In the genomic region with DNA sequence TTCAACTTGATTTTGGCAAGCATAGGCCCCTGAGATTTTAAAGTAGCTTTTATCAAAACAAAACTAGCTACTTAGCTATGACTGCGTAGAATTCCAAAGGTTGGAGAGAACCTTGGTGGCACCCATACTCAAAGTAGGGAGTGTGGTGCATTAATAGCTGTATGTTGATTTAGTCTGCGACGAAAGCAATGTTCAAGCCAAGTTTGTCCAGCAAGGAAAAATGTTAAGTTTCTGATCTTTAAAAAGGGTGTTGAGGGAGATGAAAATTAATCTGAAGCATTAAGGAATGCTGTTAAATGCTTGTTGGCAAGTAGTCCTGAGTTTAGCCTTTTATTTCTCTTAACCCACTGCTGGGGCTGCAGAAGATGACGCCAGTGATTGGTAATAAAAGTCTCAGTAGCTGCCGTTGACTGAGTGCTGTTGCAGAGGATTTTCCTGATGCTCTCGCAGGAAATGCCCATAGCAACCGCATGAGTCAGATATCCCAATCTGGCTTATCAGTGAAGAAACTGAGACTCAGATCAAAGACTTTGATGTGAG, we compare ENCODE assay signal across 9 cellular contexts.
DNase-seq lines count a peak whose midpoint lies in the region; ATAC-seq and TF ChIP-seq lines count a peak whose summit lies in the region.
"Had no signal": no experiment of that assay in that cellular context is flagged by ENCODE, and none has a peak within 500 bp of the region (broad histone marks: within the 10 kb centered on the region; RNA-seq: fewer than 3 reads in every experiment).

No MANE protein-coding gene starts in this region.

- H3K9me3 ChIP-seq in adipocyte (ENCODE audit: control insufficient read depth, low read length) (no peaks in the 10 kb centered on the region), smooth muscle cell (replicated peaks; ENCODE audit: low read depth) (no peaks in the 10 kb centered on the region)
- H3K9me3 ChIP-seq: pancreas had no signal

- peaks cover 47% of the 10 kb centered on the region for H3K79me2 ChIP-seq in smooth muscle cell (ENCODE audit: low read depth)

- H3K36me3 Mint-ChIP-seq in activated CD4-positive, alpha-beta memory T cell treated with anti-CD3 and anti-CD28 coated beads for 36 hours, result no peaks in the 10 kb centered on the region

- no peak overlapping the region for H2AFZ ChIP-seq in smooth muscle cell (ENCODE audit: low read depth)

- peaks cover 29% of the 10 kb centered on the region for H3K4me1 ChIP-seq in adipocyte (ENCODE audit: control insufficient read depth, insufficient read depth, low read length)
- H3K4me1 ChIP-seq in smooth muscle cell (ENCODE audit: low read depth), result peaks cover 17% of the 10 kb centered on the region

- peak overlapping the region; percentile 43 for H3K4me3 ChIP-seq in adipocyte (ENCODE audit: low read length)
- H3K4me3 ChIP-seq in smooth muscle cell, result no peak overlapping the region
- H3K4me3 ChIP-seq: pancreas had no signal

- DNase-seq in ELR (ENCODE audit: low read depth) (peak; percentile 86), adipocyte (ENCODE audit: low read depth) (peak; percentile 66), glomerular endothelial cell (ENCODE audit: extremely low read depth, low read depth, low spot score) (peak; percentile 57), smooth muscle cell (lab: John Stamatoyannopoulos, UW; ENCODE audit: unreplicated experiment) (no peak), OCI-M1 (lab: John Stamatoyannopoulos, UW) (no peak)
- no peak for DNase-seq in activated CD4-positive, alpha-beta memory T cell treated with anti-CD3 and anti-CD28 coated beads for 36 hours
- DNase-seq: pancreas had no signal

- peaks cover 7% of the 10 kb centered on the region for H3F3A ChIP-seq in smooth muscle cell (ENCODE audit: low read depth)

- H3K4me1 Mint-ChIP-seq in activated CD4-positive, alpha-beta memory T cell treated with anti-CD3 and anti-CD28 coated beads for 36 hours (ENCODE audit: low read depth), result no peaks in the 10 kb centered on the region

- peak overlapping the region; percentile 2 for H3K9ac ChIP-seq in adipocyte (ENCODE audit: low read length)
- peak overlapping the region; percentile 27 for H3K9ac ChIP-seq in smooth muscle cell (ENCODE audit: low read depth)

- H3K4me2 ChIP-seq in smooth muscle cell, result peak overlapping the region; percentile 75

- H3K36me3 ChIP-seq in adipocyte (ENCODE audit: control insufficient read depth, insufficient read depth, low read length, severe bottlenecking) (no peaks in the 10 kb centered on the region), smooth muscle cell (ENCODE audit: low read depth) (no peaks in the 10 kb centered on the region)
- H3K36me3 ChIP-seq: pancreas had no signal

- H3K9me3 Mint-ChIP-seq in activated CD4-positive, alpha-beta memory T cell treated with anti-CD3 and anti-CD28 coated beads for 36 hours, result no peaks in the 10 kb centered on the region

- intact Hi-C loops in activated CD4-positive, alpha-beta memory T cell treated with anti-CD3 and anti-CD28 coated beads for 36 hours (cut with micrococcal nuclease), result no loop called here

- CTCF ChIA-PET in activated CD4-positive, alpha-beta memory T cell treated with anti-CD3 and anti-CD28 coated beads for 36 hours (lab: Charles Lee), result interaction anchor here (0.5 kb wide), 1 partner anchor 60 kb away, joined by 4 read pairs; no protein-coding TSS in a partner anchor

- WGBS in smooth muscle cell (ENCODE audit: low lambda C conversion rate), result 16% methylated on average over 7 of the region's 7 CpGs

- no peaks in the 10 kb centered on the region for H3K27me3 Mint-ChIP-seq in activated CD4-positive, alpha-beta memory T cell treated with anti-CD3 and anti-CD28 coated beads for 36 hours

- peak overlapping the region; percentile 87 for H3K27ac ChIP-seq in smooth muscle cell (ENCODE audit: low read depth)

- no peak overlapping the region for H3K4me3 Mint-ChIP-seq in activated CD4-positive, alpha-beta memory T cell treated with anti-CD3 and anti-CD28 coated beads for 36 hours

- no peaks in the 10 kb centered on the region for H3K27me3 ChIP-seq in adipocyte (replicated peaks; ENCODE audit: control insufficient read depth, insufficient read depth, low read length)
- H3K27me3 ChIP-seq in smooth muscle cell (ENCODE audit: low read depth), result no peaks in the 10 kb centered on the region
- H3K27me3 ChIP-seq: pancreas had no signal

- no peak overlapping the region for H3K27ac Mint-ChIP-seq in activated CD4-positive, alpha-beta memory T cell treated with anti-CD3 and anti-CD28 coated beads for 36 hours

- H4K20me1 ChIP-seq in smooth muscle cell (ENCODE audit: low read depth), result peaks cover 8% of the 10 kb centered on the region

- no peak for ATAC-seq in HG02938 (IDR thresholded peaks at IDR 0.05; ENCODE audit: unreplicated experiment)
- ATAC-seq in HG02623 (IDR thresholded peaks at IDR 0.05; ENCODE audit: unreplicated experiment), result no peak

- no peak for TF ChIP-seq CTCF in smooth muscle cell (IDR thresholded peaks at IDR 0.05; ENCODE audit: borderline replicate concordance, insufficient read depth, poor library complexity, severe bottlenecking)

- POLR2A ChIA-PET in activated CD4-positive, alpha-beta memory T cell treated with anti-CD3 and anti-CD28 coated beads for 36 hours (lab: Charles Lee), result no interaction called here

Comparison
In these comparisons a context has a peak if more than half of its experiments do, and no peak if none do; other contexts are left out.
1. DNase-seq: peak in ELR (single experiment), adipocyte (single experiment) and glomerular endothelial cell (single experiment); none in smooth muscle cell (single experiment), OCI-M1 (single experiment) and activated CD4-positive, alpha-beta memory T cell treated with anti-CD3 and anti-CD28 coated beads for 36 hours (single experiment).